ENCODE assay signal across 1 cellular context in the genomic region with DNA sequence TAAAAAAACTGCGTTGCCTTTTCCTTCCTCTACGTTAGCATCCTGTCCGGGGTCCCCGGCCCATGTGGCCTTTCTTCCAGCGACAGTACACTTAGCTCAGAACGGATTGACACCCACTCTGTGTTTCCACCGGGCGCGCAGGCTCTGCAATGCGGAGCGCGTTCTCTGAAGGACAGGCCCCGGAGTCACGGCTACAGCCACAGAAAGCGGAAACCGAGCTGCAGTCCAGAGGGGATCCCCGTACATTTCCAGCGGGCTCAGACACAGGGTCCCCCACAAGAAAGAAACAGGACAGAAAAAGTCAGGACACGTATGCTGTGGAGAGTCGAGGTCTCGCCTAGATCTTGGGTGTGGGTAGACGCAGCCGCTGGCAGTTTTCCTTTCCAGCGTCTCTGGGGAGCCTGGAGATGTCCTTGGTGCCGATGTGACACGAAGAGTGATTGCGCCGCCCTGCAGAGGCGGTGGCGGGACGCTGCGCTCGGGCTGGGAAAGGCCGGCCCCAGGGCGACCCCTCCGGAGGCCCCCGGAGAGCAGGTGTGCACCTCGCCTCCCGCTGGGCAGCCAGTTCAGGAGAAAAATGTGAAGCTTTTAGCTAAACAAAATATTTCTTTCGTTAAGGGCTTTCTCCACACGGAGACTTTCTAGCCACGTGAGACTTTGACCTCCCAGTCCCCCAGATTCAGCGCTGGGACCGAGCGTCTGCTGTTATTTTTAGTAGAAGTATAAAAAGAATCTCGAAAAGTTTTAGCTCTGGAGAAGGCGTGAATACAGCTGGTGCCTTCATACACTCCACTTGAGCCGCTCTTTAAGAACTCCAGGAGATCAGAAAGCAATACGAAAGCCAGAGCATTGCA.
TF ChIP-seq lines count a peak whose summit lies in the region.

No MANE protein-coding gene starts in this region.

TF ChIP-seq in GM12878, 131 proteins besides CTCF, POLR2A, EP300 and RAD21 (continued from another document and continues in another):
- TF ChIP-seq, protein P1, sequence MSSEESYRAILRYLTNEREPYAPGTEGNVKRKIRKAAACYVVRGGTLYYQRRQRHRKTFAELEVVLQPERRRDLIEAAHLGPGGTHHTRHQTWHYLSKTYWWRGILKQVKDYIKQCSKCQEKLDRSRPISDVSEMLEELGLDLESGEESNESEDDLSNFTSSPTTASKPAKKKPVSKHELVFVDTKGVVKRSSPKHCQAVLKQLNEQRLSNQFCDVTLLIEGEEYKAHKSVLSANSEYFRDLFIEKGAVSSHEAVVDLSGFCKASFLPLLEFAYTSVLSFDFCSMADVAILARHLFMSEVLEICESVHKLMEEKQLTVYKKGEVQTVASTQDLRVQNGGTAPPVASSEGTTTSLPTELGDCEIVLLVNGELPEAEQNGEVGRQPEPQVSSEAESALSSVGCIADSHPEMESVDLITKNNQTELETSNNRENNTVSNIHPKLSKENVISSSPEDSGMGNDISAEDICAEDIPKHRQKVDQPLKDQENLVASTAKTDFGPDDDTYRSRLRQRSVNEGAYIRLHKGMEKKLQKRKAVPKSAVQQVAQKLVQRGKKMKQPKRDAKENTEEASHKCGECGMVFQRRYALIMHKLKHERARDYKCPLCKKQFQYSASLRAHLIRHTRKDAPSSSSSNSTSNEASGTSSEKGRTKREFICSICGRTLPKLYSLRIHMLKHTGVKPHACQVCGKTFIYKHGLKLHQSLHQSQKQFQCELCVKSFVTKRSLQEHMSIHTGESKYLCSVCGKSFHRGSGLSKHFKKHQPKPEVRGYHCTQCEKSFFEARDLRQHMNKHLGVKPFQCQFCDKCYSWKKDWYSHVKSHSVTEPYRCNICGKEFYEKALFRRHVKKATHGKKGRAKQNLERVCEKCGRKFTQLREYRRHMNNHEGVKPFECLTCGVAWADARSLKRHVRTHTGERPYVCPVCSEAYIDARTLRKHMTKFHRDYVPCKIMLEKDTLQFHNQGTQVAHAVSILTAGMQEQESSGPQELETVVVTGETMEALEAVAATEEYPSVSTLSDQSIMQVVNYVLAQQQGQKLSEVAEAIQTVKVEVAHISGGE (CRISPR knock-in tag; IDR thresholded peaks at IDR 0.05): no peak
- no peak for TF ChIP-seq TCF7 (IDR thresholded peaks at IDR 0.05; ENCODE audit: borderline replicate concordance)
- TF ChIP-seq HCFC1 (IDR thresholded peaks at IDR 0.05; ENCODE audit: low read length): no peak
- no peak for TF ChIP-seq NR2C2 (IDR thresholded peaks at IDR 0.05; ENCODE audit: borderline replicate concordance, control insufficient read depth, insufficient read length, low read depth)
- TF ChIP-seq, protein P2, sequence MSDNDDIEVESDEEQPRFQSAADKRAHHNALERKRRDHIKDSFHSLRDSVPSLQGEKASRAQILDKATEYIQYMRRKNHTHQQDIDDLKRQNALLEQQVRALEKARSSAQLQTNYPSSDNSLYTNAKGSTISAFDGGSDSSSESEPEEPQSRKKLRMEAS (IDR thresholded peaks at IDR 0.05; ENCODE audit: low read depth, low read length): no peak
- TF ChIP-seq IRF4 (IDR thresholded peaks at IDR 0.05; ENCODE audit: low read depth, low read length): no peak
- no peak for TF ChIP-seq ASH2L (IDR thresholded peaks at IDR 0.05; ENCODE audit: borderline replicate concordance, low read depth)
- TF ChIP-seq, protein P3, sequence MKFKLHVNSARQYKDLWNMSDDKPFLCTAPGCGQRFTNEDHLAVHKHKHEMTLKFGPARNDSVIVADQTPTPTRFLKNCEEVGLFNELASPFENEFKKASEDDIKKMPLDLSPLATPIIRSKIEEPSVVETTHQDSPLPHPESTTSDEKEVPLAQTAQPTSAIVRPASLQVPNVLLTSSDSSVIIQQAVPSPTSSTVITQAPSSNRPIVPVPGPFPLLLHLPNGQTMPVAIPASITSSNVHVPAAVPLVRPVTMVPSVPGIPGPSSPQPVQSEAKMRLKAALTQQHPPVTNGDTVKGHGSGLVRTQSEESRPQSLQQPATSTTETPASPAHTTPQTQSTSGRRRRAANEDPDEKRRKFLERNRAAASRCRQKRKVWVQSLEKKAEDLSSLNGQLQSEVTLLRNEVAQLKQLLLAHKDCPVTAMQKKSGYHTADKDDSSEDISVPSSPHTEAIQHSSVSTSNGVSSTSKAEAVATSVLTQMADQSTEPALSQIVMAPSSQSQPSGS (IDR thresholded peaks at IDR 0.05; ENCODE audit: low read length): no peak
- TF ChIP-seq FOXK2 (IDR thresholded peaks at IDR 0.05): no peak
- 0 out of 4 replicates have a peak, but pooled peaks of 1 of the 2 experiments have one; percentile 15 for TF ChIP-seq SRF (IDR thresholded peaks at IDR 0.05; ENCODE audit: low read depth in 2 of 2, low read length in 2 of 2)
- TF ChIP-seq PAX8 (IDR thresholded peaks at IDR 0.05): no peak
- TF ChIP-seq, protein P4, sequence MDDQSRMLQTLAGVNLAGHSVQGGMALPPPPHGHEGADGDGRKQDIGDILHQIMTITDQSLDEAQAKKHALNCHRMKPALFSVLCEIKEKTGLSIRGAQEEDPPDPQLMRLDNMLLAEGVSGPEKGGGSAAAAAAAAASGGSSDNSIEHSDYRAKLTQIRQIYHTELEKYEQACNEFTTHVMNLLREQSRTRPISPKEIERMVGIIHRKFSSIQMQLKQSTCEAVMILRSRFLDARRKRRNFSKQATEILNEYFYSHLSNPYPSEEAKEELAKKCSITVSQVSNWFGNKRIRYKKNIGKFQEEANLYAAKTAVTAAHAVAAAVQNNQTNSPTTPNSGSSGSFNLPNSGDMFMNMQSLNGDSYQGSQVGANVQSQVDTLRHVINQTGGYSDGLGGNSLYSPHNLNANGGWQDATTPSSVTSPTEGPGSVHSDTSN (IDR thresholded peaks at IDR 0.05; ENCODE audit: insufficient replicate concordance, low read depth, low read length): peak; percentile 9
- TF ChIP-seq, protein P5, sequence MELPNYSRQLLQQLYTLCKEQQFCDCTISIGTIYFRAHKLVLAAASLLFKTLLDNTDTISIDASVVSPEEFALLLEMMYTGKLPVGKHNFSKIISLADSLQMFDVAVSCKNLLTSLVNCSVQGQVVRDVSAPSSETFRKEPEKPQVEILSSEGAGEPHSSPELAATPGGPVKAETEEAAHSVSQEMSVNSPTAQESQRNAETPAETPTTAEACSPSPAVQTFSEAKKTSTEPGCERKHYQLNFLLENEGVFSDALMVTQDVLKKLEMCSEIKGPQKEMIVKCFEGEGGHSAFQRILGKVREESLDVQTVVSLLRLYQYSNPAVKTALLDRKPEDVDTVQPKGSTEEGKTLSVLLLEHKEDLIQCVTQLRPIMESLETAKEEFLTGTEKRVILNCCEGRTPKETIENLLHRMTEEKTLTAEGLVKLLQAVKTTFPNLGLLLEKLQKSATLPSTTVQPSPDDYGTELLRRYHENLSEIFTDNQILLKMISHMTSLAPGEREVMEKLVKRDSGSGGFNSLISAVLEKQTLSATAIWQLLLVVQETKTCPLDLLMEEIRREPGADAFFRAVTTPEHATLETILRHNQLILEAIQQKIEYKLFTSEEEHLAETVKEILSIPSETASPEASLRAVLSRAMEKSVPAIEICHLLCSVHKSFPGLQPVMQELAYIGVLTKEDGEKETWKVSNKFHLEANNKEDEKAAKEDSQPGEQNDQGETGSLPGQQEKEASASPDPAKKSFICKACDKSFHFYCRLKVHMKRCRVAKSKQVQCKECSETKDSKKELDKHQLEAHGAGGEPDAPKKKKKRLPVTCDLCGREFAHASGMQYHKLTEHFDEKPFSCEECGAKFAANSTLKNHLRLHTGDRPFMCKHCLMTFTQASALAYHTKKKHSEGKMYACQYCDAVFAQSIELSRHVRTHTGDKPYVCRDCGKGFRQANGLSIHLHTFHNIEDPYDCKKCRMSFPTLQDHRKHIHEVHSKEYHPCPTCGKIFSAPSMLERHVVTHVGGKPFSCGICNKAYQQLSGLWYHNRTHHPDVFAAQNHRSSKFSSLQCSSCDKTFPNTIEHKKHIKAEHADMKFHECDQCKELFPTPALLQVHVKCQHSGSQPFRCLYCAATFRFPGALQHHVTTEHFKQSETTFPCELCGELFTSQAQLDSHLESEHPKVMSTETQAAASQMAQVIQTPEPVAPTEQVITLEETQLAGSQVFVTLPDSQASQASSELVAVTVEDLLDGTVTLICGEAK (IDR thresholded peaks at IDR 0.05; ENCODE audit: borderline replicate concordance): 0 out of 2 replicates have a peak, but pooled peaks have one; percentile 34
- 0 out of 2 replicates have a peak, but pooled peaks have one; percentile 24 for TF ChIP-seq NBN (IDR thresholded peaks at IDR 0.05)
- no peak for TF ChIP-seq BRCA1 (IDR thresholded peaks at IDR 0.05; ENCODE audit: low read depth, low read length)
- 0 out of 2 replicates have a peak, but pooled peaks have one; percentile 22 for TF ChIP-seq FOXM1 (IDR thresholded peaks at IDR 0.05; ENCODE audit: low read depth, low read length)
- TF ChIP-seq SP1 (IDR thresholded peaks at IDR 0.05; ENCODE audit: low read depth, low read length): no peak
- TF ChIP-seq, protein P6, sequence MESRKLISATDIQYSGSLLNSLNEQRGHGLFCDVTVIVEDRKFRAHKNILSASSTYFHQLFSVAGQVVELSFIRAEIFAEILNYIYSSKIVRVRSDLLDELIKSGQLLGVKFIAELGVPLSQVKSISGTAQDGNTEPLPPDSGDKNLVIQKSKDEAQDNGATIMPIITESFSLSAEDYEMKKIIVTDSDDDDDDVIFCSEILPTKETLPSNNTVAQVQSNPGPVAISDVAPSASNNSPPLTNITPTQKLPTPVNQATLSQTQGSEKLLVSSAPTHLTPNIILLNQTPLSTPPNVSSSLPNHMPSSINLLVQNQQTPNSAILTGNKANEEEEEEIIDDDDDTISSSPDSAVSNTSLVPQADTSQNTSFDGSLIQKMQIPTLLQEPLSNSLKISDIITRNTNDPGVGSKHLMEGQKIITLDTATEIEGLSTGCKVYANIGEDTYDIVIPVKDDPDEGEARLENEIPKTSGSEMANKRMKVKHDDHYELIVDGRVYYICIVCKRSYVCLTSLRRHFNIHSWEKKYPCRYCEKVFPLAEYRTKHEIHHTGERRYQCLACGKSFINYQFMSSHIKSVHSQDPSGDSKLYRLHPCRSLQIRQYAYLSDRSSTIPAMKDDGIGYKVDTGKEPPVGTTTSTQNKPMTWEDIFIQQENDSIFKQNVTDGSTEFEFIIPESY (IDR thresholded peaks at IDR 0.05): no peak
- no peak for TF ChIP-seq CHD1 (IDR thresholded peaks at IDR 0.05; ENCODE audit: low read depth, low read length)
- no peak for TF ChIP-seq RELA (IDR thresholded peaks at IDR 0.05; ENCODE audit: borderline replicate concordance, partially characterized antibody)
- TF ChIP-seq, protein P7, sequence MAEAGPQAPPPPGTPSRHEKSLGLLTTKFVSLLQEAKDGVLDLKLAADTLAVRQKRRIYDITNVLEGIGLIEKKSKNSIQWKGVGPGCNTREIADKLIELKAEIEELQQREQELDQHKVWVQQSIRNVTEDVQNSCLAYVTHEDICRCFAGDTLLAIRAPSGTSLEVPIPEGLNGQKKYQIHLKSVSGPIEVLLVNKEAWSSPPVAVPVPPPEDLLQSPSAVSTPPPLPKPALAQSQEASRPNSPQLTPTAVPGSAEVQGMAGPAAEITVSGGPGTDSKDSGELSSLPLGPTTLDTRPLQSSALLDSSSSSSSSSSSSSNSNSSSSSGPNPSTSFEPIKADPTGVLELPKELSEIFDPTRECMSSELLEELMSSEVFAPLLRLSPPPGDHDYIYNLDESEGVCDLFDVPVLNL (IDR thresholded peaks at IDR 0.05; ENCODE audit: low read depth, low read length): no peak
- TF ChIP-seq ETV6 (conservative IDR thresholded peaks at IDR 0.05 in 1 of 2, IDR thresholded peaks at IDR 0.05 in 1 of 2; ENCODE audit: borderline replicate concordance in 1 of 2, low read depth in 1 of 2): peak in 1 of 2 experiments; percentile 86; a peak in 2 of 4 replicates
- TF ChIP-seq GATAD2B (conservative IDR thresholded peaks at IDR 0.05; ENCODE audit: low read depth): 0 out of 2 replicates have a peak, but pooled peaks have one; percentile 69
- TF ChIP-seq DPF2 (IDR thresholded peaks at IDR 0.05): no peak
- no peak for TF ChIP-seq SMAD1 (IDR thresholded peaks at IDR 0.05; ENCODE audit: low read depth, partially characterized antibody)
- no peak for TF ChIP-seq NR2C1 (IDR thresholded peaks at IDR 0.05)
- TF ChIP-seq MTA3 (IDR thresholded peaks at IDR 0.05; ENCODE audit: borderline replicate concordance, low read length): no peak; the same call in 1 of the 2 replicates
- TF ChIP-seq RUNX3 (IDR thresholded peaks at IDR 0.05; ENCODE audit: low read length): peak; percentile 47
- TF ChIP-seq WRNIP1 (IDR thresholded peaks at IDR 0.05; ENCODE audit: borderline replicate concordance, low read depth, low read length): no peak
- TF ChIP-seq, protein P8, sequence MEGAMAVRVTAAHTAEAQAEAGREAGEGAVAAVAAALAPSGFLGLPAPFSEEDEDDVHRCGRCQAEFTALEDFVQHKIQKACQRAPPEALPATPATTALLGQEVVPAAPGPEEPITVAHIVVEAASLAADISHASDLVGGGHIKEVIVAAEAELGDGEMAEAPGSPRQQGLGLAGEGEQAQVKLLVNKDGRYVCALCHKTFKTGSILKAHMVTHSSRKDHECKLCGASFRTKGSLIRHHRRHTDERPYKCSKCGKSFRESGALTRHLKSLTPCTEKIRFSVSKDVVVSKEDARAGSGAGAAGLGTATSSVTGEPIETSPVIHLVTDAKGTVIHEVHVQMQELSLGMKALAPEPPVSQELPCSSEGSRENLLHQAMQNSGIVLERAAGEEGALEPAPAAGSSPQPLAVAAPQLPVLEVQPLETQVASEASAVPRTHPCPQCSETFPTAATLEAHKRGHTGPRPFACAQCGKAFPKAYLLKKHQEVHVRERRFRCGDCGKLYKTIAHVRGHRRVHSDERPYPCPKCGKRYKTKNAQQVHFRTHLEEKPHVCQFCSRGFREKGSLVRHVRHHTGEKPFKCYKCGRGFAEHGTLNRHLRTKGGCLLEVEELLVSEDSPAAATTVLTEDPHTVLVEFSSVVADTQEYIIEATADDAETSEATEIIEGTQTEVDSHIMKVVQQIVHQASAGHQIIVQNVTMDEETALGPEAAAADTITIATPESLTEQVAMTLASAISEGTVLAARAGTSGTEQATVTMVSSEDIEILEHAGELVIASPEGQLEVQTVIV (IDR thresholded peaks at IDR 0.05; ENCODE audit: borderline replicate concordance, partially characterized antibody): no peak
- TF ChIP-seq ATF7 (IDR thresholded peaks at IDR 0.05; ENCODE audit: low read depth): no peak
- 0 out of 2 replicates have a peak, but pooled peaks have one; percentile 12 for TF ChIP-seq NR2F1 (conservative IDR thresholded peaks at IDR 0.05)
- TF ChIP-seq ZNF384 (IDR thresholded peaks at IDR 0.05; ENCODE audit: borderline replicate concordance, low read depth, low read length): no peak
- 0 out of 2 replicates have a peak, but pooled peaks have one; percentile 10 for TF ChIP-seq CREB1 (IDR thresholded peaks at IDR 0.05; ENCODE audit: low read depth)
